In the genomic region with DNA sequence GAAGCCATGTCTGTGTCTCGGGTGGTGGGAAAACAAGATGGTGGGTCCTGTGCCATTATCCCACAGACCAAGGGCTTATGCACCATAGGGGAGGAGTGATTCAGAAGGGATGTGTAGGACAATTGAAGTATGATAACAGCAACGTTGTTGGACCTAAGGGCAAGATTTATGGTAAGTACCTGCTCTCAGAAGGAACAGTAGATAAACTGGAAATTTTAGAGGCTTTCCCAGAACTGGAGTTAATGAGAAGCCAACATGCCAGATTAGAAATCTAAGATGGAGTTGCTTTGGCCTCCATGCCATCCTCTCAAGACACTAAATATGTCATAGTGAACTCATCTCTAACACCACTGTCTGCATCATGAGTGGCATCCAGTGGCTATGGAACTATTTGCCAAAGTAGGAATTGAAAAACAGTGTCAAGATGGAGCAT, we compare ENCODE assay signal across 1 cellular context.
TF ChIP-seq lines count a peak whose summit lies in the region.

No MANE protein-coding gene starts in this region.

TF ChIP-seq in K562, 482 proteins besides CTCF, POLR2A, EP300 and RAD21 (continued from another document and continues in another):
- TF ChIP-seq, protein P1, sequence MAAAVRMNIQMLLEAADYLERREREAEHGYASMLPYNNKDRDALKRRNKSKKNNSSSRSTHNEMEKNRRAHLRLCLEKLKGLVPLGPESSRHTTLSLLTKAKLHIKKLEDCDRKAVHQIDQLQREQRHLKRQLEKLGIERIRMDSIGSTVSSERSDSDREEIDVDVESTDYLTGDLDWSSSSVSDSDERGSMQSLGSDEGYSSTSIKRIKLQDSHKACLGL (CRISPR knock-in tag; IDR thresholded peaks at IDR 0.05; ENCODE audit: borderline replicate concordance, poor library complexity, severe bottlenecking), result peak; percentile 90
- TF ChIP-seq BCOR (IDR thresholded peaks at IDR 0.05) (no peak), PHB2 (IDR thresholded peaks at IDR 0.05; ENCODE audit: low read depth) (0 out of 2 replicates have a peak, but pooled peaks have one; percentile 36), HNRNPH1 (optimal IDR thresholded peaks at IDR 0.05; ENCODE audit: low read depth, low read length) (no peak), SMAD3 (CRISPR knock-in tag; conservative IDR thresholded peaks at IDR 0.05) (peak; percentile 93), TEAD1 (CRISPR knock-in tag; IDR thresholded peaks at IDR 0.05) (peak in 1 of 2 experiments; percentile 92; a peak in 2 of 4 replicates), ELF4 (CRISPR knock-in tag; IDR thresholded peaks at IDR 0.05) (peak; percentile 78), DIDO1 (tag; IDR thresholded peaks at IDR 0.05; ENCODE audit: low read depth) (0 out of 2 replicates have a peak, but pooled peaks have one; percentile 19), TAL1 (IDR thresholded peaks at IDR 0.05) (peak; percentile 67), FOXM1 (IDR thresholded peaks at IDR 0.05; ENCODE audit: low read depth) (0 out of 2 replicates have a peak, but pooled peaks have one; percentile 14), FOXM1 (CRISPR knock-in tag; IDR thresholded peaks at IDR 0.05; ENCODE audit: low read depth) (no peak), SOX6 (IDR thresholded peaks at IDR 0.05) (peak; percentile 77), NFIC (IDR thresholded peaks at IDR 0.05) (no peak; the same call in 1 of the 2 replicates), PHF21A (IDR thresholded peaks at IDR 0.05; ENCODE audit: borderline replicate concordance, low read depth) (no peak), ZNF133 (CRISPR knock-in tag; IDR thresholded peaks at IDR 0.05) (peak; percentile 95), HDAC2 (IDR thresholded peaks at IDR 0.05) (peak; percentile 30; the same call in 1 of the 2 replicates), ZNF311 (CRISPR knock-in tag; IDR thresholded peaks at IDR 0.05) (peak; percentile 98), KDM2B (CRISPR knock-in tag; IDR thresholded peaks at IDR 0.05) (peak; percentile 91; the same call in 1 of the 2 replicates), SIN3A (IDR thresholded peaks at IDR 0.05; ENCODE audit: borderline replicate concordance in 2 of 2, control insufficient read depth in 1 of 2, low read depth in 2 of 2, low read length in 2 of 2) (no peak), TBL1XR1 (IDR thresholded peaks at IDR 0.05; ENCODE audit: low read length in 2 of 2) (peak in 1 of 2 experiments; percentile 51; a peak in 1 of 4 replicates), GTF2A2 (tag; IDR thresholded peaks at IDR 0.05) (peak; percentile 95), KAT7 (CRISPR knock-in tag; IDR thresholded peaks at IDR 0.05; ENCODE audit: borderline replicate concordance) (no peak), ZNF668 (CRISPR knock-in tag; IDR thresholded peaks at IDR 0.05) (peak; percentile 99), ZNF76 (CRISPR knock-in tag; IDR thresholded peaks at IDR 0.05; ENCODE audit: borderline replicate concordance) (peak; percentile 96), ZNF24 (IDR thresholded peaks at IDR 0.05) (no peak), ZKSCAN3 (CRISPR knock-in tag; IDR thresholded peaks at IDR 0.05) (peak; percentile 62; the same call in 1 of the 2 replicates), ZNF175 (CRISPR knock-in tag; IDR thresholded peaks at IDR 0.05; ENCODE audit: low read depth) (peak; percentile 97), TFAM (CRISPR knock-in tag; conservative IDR thresholded peaks at IDR 0.05) (no peak), ZNF79 (CRISPR knock-in tag; IDR thresholded peaks at IDR 0.05; ENCODE audit: low read depth) (peak; percentile 88), PHTF2 (CRISPR knock-in tag; IDR thresholded peaks at IDR 0.05) (peak; percentile 20; the same call in 1 of the 2 replicates), JUND (IDR thresholded peaks at IDR 0.05; ENCODE audit: borderline replicate concordance, low read depth, low read length) (peak; percentile 32; the same call in 1 of the 2 replicates), JUND (tag; IDR thresholded peaks at IDR 0.05; ENCODE audit: borderline replicate concordance, low read depth, low read length) (peak; percentile 91; the same call in 2 of the 3 replicates), STAT5B (CRISPR knock-in tag; IDR thresholded peaks at IDR 0.05) (peak; percentile 82), TAF7 (tag; IDR thresholded peaks at IDR 0.05) (peak; percentile 74), TCFL5 (CRISPR knock-in tag; conservative IDR thresholded peaks at IDR 0.05) (peak; percentile 90), SMARCE1 (IDR thresholded peaks at IDR 0.05) (peak; percentile 30; the same call in 1 of the 2 replicates), E2F3 (CRISPR knock-in tag; IDR thresholded peaks at IDR 0.05) (0 out of 2 replicates have a peak, but pooled peaks have one; percentile 45), PCBP1 (IDR thresholded peaks at IDR 0.05; ENCODE audit: low read depth, low read length, poor library complexity, severe bottlenecking) (no peak), EP400 (IDR thresholded peaks at IDR 0.05) (0 out of 2 replicates have a peak, but pooled peaks have one; percentile 24), OTX1 (CRISPR knock-in tag; IDR thresholded peaks at IDR 0.05) (no peak), ARID2 (IDR thresholded peaks at IDR 0.05) (no peak), ZNF274 (IDR thresholded peaks at IDR 0.05; ENCODE audit: borderline replicate concordance, low read depth, low read length) (no peak), SRF (CRISPR knock-in tag; IDR thresholded peaks at IDR 0.05) (peak in 1 of 2 experiments; percentile 85; a peak in 3 of 4 replicates), ZNF140 (CRISPR knock-in tag; IDR thresholded peaks at IDR 0.05) (peak; percentile 96), DMBX1 (CRISPR knock-in tag; IDR thresholded peaks at IDR 0.05; ENCODE audit: borderline replicate concordance) (peak; percentile 100), RBM22 (IDR thresholded peaks at IDR 0.05; ENCODE audit: low read depth, low read length, poor library complexity, severe bottlenecking) (no peak), NR3C1 (CRISPR knock-in tag; IDR thresholded peaks at IDR 0.05) (no peak)
- TF ChIP-seq, protein P2, sequence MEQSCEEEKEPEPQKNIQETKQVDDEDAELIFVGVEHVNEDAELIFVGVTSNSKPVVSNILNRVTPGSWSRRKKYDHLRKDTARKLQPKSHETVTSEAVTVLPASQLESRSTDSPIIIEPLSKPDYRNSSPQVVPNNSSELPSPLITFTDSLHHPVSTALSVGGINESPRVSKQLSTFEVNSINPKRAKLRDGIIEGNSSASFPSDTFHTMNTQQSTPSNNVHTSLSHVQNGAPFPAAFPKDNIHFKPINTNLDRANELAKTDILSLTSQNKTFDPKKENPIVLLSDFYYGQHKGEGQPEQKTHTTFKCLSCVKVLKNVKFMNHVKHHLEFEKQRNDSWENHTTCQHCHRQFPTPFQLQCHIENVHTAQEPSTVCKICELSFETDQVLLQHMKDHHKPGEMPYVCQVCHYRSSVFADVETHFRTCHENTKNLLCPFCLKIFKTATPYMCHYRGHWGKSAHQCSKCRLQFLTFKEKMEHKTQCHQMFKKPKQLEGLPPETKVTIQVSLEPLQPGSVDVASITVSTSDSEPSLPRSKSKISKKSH (CRISPR knock-in tag; IDR thresholded peaks at IDR 0.05), result no peak
- TF ChIP-seq, protein P3, sequence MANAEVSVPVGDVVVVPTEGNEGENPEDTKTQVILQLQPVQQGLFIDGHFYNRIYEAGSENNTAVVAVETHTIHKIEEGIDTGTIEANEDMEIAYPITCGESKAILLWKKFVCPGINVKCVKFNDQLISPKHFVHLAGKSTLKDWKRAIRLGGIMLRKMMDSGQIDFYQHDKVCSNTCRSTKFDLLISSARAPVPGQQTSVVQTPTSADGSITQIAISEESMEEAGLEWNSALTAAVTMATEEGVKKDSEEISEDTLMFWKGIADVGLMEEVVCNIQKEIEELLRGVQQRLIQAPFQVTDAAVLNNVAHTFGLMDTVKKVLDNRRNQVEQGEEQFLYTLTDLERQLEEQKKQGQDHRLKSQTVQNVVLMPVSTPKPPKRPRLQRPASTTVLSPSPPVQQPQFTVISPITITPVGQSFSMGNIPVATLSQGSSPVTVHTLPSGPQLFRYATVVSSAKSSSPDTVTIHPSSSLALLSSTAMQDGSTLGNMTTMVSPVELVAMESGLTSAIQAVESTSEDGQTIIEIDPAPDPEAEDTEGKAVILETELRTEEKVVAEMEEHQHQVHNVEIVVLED (CRISPR knock-in tag; IDR thresholded peaks at IDR 0.05), result peak; percentile 57
- TF ChIP-seq, protein P4, sequence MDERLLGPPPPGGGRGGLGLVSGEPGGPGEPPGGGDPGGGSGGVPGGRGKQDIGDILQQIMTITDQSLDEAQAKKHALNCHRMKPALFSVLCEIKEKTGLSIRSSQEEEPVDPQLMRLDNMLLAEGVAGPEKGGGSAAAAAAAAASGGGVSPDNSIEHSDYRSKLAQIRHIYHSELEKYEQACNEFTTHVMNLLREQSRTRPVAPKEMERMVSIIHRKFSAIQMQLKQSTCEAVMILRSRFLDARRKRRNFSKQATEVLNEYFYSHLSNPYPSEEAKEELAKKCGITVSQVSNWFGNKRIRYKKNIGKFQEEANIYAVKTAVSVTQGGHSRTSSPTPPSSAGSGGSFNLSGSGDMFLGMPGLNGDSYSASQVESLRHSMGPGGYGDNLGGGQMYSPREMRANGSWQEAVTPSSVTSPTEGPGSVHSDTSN (CRISPR knock-in tag; IDR thresholded peaks at IDR 0.05; ENCODE audit: low read depth), result no peak
- TF ChIP-seq, protein P4 (tag; conservative IDR thresholded peaks at IDR 0.05; ENCODE audit: low read depth), result peak; percentile 54; the same call in 1 of the 2 replicates
- TF ChIP-seq, protein P5, sequence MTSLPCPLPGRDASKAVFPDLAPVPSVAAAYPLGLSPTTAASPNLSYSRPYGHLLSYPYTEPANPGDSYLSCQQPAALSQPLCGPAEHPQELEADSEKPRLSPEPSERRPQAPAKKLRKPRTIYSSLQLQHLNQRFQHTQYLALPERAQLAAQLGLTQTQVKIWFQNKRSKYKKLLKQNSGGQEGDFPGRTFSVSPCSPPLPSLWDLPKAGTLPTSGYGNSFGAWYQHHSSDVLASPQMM (CRISPR knock-in tag; IDR thresholded peaks at IDR 0.05), result no peak
- TF ChIP-seq, protein P6, sequence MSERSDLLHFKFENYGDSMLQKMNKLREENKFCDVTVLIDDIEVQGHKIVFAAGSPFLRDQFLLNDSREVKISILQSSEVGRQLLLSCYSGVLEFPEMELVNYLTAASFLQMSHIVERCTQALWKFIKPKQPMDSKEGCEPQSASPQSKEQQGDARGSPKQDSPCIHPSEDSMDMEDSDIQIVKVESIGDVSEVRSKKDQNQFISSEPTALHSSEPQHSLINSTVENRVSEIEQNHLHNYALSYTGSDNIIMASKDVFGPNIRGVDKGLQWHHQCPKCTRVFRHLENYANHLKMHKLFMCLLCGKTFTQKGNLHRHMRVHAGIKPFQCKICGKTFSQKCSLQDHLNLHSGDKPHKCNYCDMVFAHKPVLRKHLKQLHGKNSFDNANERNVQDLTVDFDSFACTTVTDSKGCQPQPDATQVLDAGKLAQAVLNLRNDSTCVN (CRISPR knock-in tag; IDR thresholded peaks at IDR 0.05), result 0 out of 2 replicates have a peak, but pooled peaks have one; percentile 17
- TF ChIP-seq, protein P7, sequence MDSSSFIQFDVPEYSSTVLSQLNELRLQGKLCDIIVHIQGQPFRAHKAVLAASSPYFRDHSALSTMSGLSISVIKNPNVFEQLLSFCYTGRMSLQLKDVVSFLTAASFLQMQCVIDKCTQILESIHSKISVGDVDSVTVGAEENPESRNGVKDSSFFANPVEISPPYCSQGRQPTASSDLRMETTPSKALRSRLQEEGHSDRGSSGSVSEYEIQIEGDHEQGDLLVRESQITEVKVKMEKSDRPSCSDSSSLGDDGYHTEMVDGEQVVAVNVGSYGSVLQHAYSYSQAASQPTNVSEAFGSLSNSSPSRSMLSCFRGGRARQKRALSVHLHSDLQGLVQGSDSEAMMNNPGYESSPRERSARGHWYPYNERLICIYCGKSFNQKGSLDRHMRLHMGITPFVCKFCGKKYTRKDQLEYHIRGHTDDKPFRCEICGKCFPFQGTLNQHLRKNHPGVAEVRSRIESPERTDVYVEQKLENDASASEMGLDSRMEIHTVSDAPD (CRISPR knock-in tag; IDR thresholded peaks at IDR 0.05), result peak; percentile 97
- TF ChIP-seq, protein P8, sequence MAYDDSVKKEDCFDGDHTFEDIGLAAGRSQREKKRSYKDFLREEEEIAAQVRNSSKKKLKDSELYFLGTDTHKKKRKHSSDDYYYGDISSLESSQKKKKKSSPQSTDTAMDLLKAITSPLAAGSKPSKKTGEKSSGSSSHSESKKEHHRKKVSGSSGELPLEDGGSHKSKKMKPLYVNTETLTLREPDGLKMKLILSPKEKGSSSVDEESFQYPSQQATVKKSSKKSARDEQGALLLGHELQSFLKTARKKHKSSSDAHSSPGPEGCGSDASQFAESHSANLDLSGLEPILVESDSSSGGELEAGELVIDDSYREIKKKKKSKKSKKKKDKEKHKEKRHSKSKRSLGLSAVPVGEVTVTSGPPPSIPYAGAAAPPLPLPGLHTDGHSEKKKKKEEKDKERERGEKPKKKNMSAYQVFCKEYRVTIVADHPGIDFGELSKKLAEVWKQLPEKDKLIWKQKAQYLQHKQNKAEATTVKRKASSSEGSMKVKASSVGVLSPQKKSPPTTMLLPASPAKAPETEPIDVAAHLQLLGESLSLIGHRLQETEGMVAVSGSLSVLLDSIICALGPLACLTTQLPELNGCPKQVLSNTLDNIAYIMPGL (CRISPR knock-in tag; IDR thresholded peaks at IDR 0.05), result no peak
- TF ChIP-seq, protein P9, sequence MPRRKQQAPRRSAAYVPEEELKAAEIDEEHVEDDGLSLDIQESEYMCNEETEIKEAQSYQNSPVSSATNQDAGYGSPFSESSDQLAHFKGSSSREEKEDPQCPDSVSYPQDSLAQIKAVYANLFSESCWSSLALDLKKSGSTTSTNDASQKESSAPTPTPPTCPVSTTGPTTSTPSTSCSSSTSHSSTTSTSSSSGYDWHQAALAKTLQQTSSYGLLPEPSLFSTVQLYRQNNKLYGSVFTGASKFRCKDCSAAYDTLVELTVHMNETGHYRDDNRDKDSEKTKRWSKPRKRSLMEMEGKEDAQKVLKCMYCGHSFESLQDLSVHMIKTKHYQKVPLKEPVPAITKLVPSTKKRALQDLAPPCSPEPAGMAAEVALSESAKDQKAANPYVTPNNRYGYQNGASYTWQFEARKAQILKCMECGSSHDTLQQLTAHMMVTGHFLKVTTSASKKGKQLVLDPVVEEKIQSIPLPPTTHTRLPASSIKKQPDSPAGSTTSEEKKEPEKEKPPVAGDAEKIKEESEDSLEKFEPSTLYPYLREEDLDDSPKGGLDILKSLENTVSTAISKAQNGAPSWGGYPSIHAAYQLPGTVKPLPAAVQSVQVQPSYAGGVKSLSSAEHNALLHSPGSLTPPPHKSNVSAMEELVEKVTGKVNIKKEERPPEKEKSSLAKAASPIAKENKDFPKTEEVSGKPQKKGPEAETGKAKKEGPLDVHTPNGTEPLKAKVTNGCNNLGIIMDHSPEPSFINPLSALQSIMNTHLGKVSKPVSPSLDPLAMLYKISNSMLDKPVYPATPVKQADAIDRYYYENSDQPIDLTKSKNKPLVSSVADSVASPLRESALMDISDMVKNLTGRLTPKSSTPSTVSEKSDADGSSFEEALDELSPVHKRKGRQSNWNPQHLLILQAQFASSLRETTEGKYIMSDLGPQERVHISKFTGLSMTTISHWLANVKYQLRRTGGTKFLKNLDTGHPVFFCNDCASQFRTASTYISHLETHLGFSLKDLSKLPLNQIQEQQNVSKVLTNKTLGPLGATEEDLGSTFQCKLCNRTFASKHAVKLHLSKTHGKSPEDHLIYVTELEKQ (CRISPR knock-in tag; IDR thresholded peaks at IDR 0.05), result peak; percentile 93
